ENCODE assay signal across 8 cellular contexts in the genomic region with DNA sequence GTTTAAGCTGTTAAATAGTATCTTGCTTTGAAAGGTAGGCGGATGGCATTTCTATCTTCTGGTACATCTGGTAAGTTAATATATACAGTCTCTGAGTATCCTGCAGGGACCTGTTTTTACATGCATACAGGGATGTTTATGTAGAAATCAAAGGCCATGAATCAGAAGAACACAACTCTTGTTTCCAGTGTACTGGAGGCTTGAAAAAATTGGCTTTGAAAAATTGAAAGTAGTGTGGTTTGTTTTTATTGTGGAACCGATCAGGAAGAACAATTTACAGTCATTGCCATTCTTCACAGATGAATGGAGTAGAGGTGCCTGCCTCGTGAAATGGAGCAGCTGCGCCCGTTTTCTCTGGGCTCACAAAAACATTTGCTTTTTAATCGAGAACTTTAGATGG. TPM values are rescaled to one million over a fixed set of nuclear protein-coding genes. Genes with fewer than 3 reads are reported as not detected.
DNase-seq lines count a peak whose midpoint lies in the region; ATAC-seq and TF ChIP-seq lines count a peak whose summit lies in the region.

No MANE protein-coding gene starts in this region.

- no peak for TF ChIP-seq POLR2A in prostate gland (IDR thresholded peaks at IDR 0.05)

- H3K4me3 ChIP-seq in prostate gland (no peak overlapping the region), endodermal cell (ENCODE audit: low read length) (no peak overlapping the region)

- H3K36me3 ChIP-seq in prostate gland (no peaks in the 10 kb centered on the region), endodermal cell (ENCODE audit: control insufficient read depth, insufficient read depth, low read length) (no peaks in the 10 kb centered on the region)

- peaks cover 5% of the 10 kb centered on the region for H3K4me1 ChIP-seq in prostate gland (replicated peaks)
- H3K4me1 ChIP-seq in endodermal cell (ENCODE audit: control insufficient read depth, insufficient read depth, low read length) = no peaks in the 10 kb centered on the region

- no peak overlapping the region for H3K27ac Mint-ChIP-seq in natural killer cell treated with Interleukin-12 subunit alpha and Interleukin-12 subunit beta and Interleukin-15 and Interleukin-18, amount 100 ng/mL, for 72 hours
- H3K27ac Mint-ChIP-seq in natural killer cell = no peak overlapping the region
- H3K27ac Mint-ChIP-seq in activated naive CD8-positive, alpha-beta T cell treated with anti-CD3 and anti-CD28 coated beads, Interleukin-2, amount 10 ng/mL, durations not matched to agents 7 days and 5 days = peak overlapping the region; percentile 64
- H3K27ac Mint-ChIP-seq in endodermal cell = no peak overlapping the region

- ATAC-seq in natural killer cell treated with Interleukin-12 subunit alpha and Interleukin-12 subunit beta and Interleukin-15 and Interleukin-18, amount 100 ng/mL, for 72 hours = peak in 1 of 2 donors; percentile 58
- ATAC-seq in natural killer cell = no peak
- ATAC-seq in activated naive CD8-positive, alpha-beta T cell treated with anti-CD3 and anti-CD28 coated beads, Interleukin-2, amount 10 ng/mL, durations not matched to agents 7 days and 5 days (ENCODE audit: low read depth) = peak; percentile 42

- no peaks in the 10 kb centered on the region for H3K27me3 Mint-ChIP-seq in natural killer cell treated with Interleukin-12 subunit alpha and Interleukin-12 subunit beta and Interleukin-15 and Interleukin-18, amount 100 ng/mL, for 72 hours
- no peaks in the 10 kb centered on the region for H3K27me3 Mint-ChIP-seq in natural killer cell (ENCODE audit: low read depth in 2 of 2)
- no peaks in the 10 kb centered on the region for H3K27me3 Mint-ChIP-seq in activated naive CD8-positive, alpha-beta T cell treated with anti-CD3 and anti-CD28 coated beads, Interleukin-2, amount 10 ng/mL, durations not matched to agents 7 days and 5 days
- no peaks in the 10 kb centered on the region for H3K27me3 Mint-ChIP-seq in endodermal cell (ENCODE audit: insufficient read depth)

- TF ChIP-seq CTCF in natural killer cell (IDR thresholded peaks at IDR 0.05) (no peak), prostate gland (IDR thresholded peaks at IDR 0.05) (no peak), endodermal cell (conservative IDR thresholded peaks at IDR 0.05) (no peak)

- H3K4me3 Mint-ChIP-seq in natural killer cell treated with Interleukin-12 subunit alpha and Interleukin-12 subunit beta and Interleukin-15 and Interleukin-18, amount 100 ng/mL, for 72 hours = peak overlapping the region; percentile 4
- no peak overlapping the region for H3K4me3 Mint-ChIP-seq in natural killer cell
- H3K4me3 Mint-ChIP-seq in activated naive CD8-positive, alpha-beta T cell treated with anti-CD3 and anti-CD28 coated beads, Interleukin-2, amount 10 ng/mL, durations not matched to agents 7 days and 5 days = peak overlapping the region; percentile 80
- H3K4me3 Mint-ChIP-seq in endodermal cell = no peak overlapping the region

- 15% methylated on average over 6 of the region's 6 CpGs for WGBS in prostate gland
- WGBS in endodermal cell (ENCODE audit: insufficient coverage in 1 of 2, insufficient read length in 1 of 2), 2 experiments = 72 to 85% methylated on average over 3 to 6 of the region's 6 CpGs

- no peak for DNase-seq in natural killer cell treated with Interleukin-12 subunit alpha and Interleukin-12 subunit beta and Interleukin-15 and Interleukin-18, amount 100 ng/mL, for 72 hours (ENCODE audit: low spot score)
- DNase-seq in natural killer cell = no peak
- DNase-seq in NCI-H1092 treated with DMSO at 0.1 percent for 48 hours (lab: John Stamatoyannopoulos, UW) = peak; percentile 88
- no peak for DNase-seq in activated naive CD8-positive, alpha-beta T cell treated with anti-CD3 and anti-CD28 coated beads, Interleukin-2, amount 10 ng/mL, durations not matched to agents 7 days and 5 days
- peak; percentile 26 for DNase-seq in prostate gland (ENCODE audit: low spot score)
- no peak for DNase-seq in middle frontal gyrus (ENCODE audit: extremely low spot score, low spot score)
- no peak for DNase-seq in endodermal cell
- DNase-seq in NCI-H226 = no peak

- H3K27me3 ChIP-seq in prostate gland (replicated peaks; ENCODE audit: insufficient read depth) = no peaks in the 10 kb centered on the region
- H3K27me3 ChIP-seq in endodermal cell (ENCODE audit: control insufficient read depth, insufficient read depth, low read length, poor library complexity, severe bottlenecking) = no peaks in the 10 kb centered on the region

- H3K9me3 ChIP-seq in prostate gland = no peaks in the 10 kb centered on the region
- no peaks in the 10 kb centered on the region for H3K9me3 ChIP-seq in endodermal cell (ENCODE audit: control insufficient read depth, low read length)

- POLR2A ChIA-PET in activated naive CD8-positive, alpha-beta T cell treated with anti-CD3 and anti-CD28 coated beads, Interleukin-2, amount 10 ng/mL, durations not matched to agents 7 days and 5 days (lab: Charles Lee) = interaction anchor here (1.2 kb wide), 1 partner anchor 16 kb away, joined by 3 read pairs; no protein-coding TSS in a partner anchor

- no peak overlapping the region for H3K9ac ChIP-seq in endodermal cell (ENCODE audit: extremely low read depth, low read length, poor library complexity, severe bottlenecking)

- peak overlapping the region; percentile 4 for H3K27ac ChIP-seq in prostate gland
- no peak overlapping the region for H3K27ac ChIP-seq in endodermal cell (ENCODE audit: low read depth, low read length)

- intact Hi-C loops in natural killer cell (cut with micrococcal nuclease) = no loop called here
- intact Hi-C loops in prostate gland (cut with DNase I) = no loop called here

- no peaks in the 10 kb centered on the region for H3K36me3 Mint-ChIP-seq in natural killer cell treated with Interleukin-12 subunit alpha and Interleukin-12 subunit beta and Interleukin-15 and Interleukin-18, amount 100 ng/mL, for 72 hours
- H3K36me3 Mint-ChIP-seq in natural killer cell (no peaks in the 10 kb centered on the region), endodermal cell (ENCODE audit: low read depth) (no peaks in the 10 kb centered on the region)
- peaks cover 6% of the 10 kb centered on the region for H3K36me3 Mint-ChIP-seq in activated naive CD8-positive, alpha-beta T cell treated with anti-CD3 and anti-CD28 coated beads, Interleukin-2, amount 10 ng/mL, durations not matched to agents 7 days and 5 days

- peaks cover 5 to 22% of the 10 kb centered on the region in 2 donors for H3K4me1 Mint-ChIP-seq in natural killer cell treated with Interleukin-12 subunit alpha and Interleukin-12 subunit beta and Interleukin-15 and Interleukin-18, amount 100 ng/mL, for 72 hours (ENCODE audit: low read depth in 2 of 2)
- H3K4me1 Mint-ChIP-seq in natural killer cell (peaks cover 5% of the 10 kb centered on the region in 2 donors), endodermal cell (peaks cover 5% of the 10 kb centered on the region)
- H3K4me1 Mint-ChIP-seq in activated naive CD8-positive, alpha-beta T cell treated with anti-CD3 and anti-CD28 coated beads, Interleukin-2, amount 10 ng/mL, durations not matched to agents 7 days and 5 days = peaks cover 15% of the 10 kb centered on the region

- no peaks in the 10 kb centered on the region for H3K9me3 Mint-ChIP-seq in natural killer cell treated with Interleukin-12 subunit alpha and Interleukin-12 subunit beta and Interleukin-15 and Interleukin-18, amount 100 ng/mL, for 72 hours
- H3K9me3 Mint-ChIP-seq in natural killer cell (no peaks in the 10 kb centered on the region), endodermal cell (no peaks in the 10 kb centered on the region)
- H3K9me3 Mint-ChIP-seq in activated naive CD8-positive, alpha-beta T cell treated with anti-CD3 and anti-CD28 coated beads, Interleukin-2, amount 10 ng/mL, durations not matched to agents 7 days and 5 days = peaks cover 4% of the 10 kb centered on the region

RNA-seq across cellular contexts. Expression of a gene that starts 54.0 kb away (rescaled TPM):
- 10 to 100 TPM; 64.3 to 76.7 TPM for total RNA-seq in natural killer cell treated with Interleukin-12 subunit alpha and Interleukin-12 subunit beta and Interleukin-15 and Interleukin-18, amount 100 ng/mL, for 72 hours
- 10 to 100 TPM; 14.2 to 25.9 (median 22.6) TPM for total RNA-seq in natural killer cell
- 100 to 1,000 TPM in 1 of 2 experiments, 10 to 100 TPM in 1; 89.5 to 101 TPM for total RNA-seq in activated naive CD8-positive, alpha-beta T cell treated with anti-CD3 and anti-CD28 coated beads, Interleukin-2, amount 10 ng/mL, durations not matched to agents 7 days and 5 days
- 10 to 100 TPM; 28.2 to 29.5 TPM for total RNA-seq in prostate gland
- 10 to 100 TPM; 65.5 to 97.8 TPM for total RNA-seq in endodermal cell
- polyA plus RNA-seq in endodermal cell (2013, experiment 1 of 2) = 81.6 TPM
- 76.3 TPM for polyA plus RNA-seq in endodermal cell (2013, experiment 2 of 2)

Comparison
In these comparisons a context has a peak if more than half of its experiments do, and no peak if none do; other contexts are left out.
1. H3K4me3 Mint-ChIP-seq: peak in natural killer cell treated with Interleukin-12 subunit alpha and Interleukin-12 subunit beta and Interleukin-15 and Interleukin-18, amount 100 ng/mL, for 72 hours (single experiment) and activated naive CD8-positive, alpha-beta T cell treated with anti-CD3 and anti-CD28 coated beads, Interleukin-2, amount 10 ng/mL, durations not matched to agents 7 days and 5 days (single experiment); none in natural killer cell (single experiment) and endodermal cell (single experiment).
2. DNase-seq: peak in NCI-H1092 treated with DMSO at 0.1 percent for 48 hours (single experiment) and prostate gland (single experiment); none in natural killer cell treated with Interleukin-12 subunit alpha and Interleukin-12 subunit beta and Interleukin-15 and Interleukin-18, amount 100 ng/mL, for 72 hours (single experiment), natural killer cell (single experiment), activated naive CD8-positive, alpha-beta T cell treated with anti-CD3 and anti-CD28 coated beads, Interleukin-2, amount 10 ng/mL, durations not matched to agents 7 days and 5 days (single experiment), middle frontal gyrus (single experiment), endodermal cell (single experiment) and NCI-H226 (single experiment).